ENCODE assay signal across 8 cellular contexts in genomic region chr11:78432058-78432515, GRCh38. TPM values are rescaled to one million over a fixed set of nuclear protein-coding genes. Genes with fewer than 3 reads are reported as not detected.
DNase-seq lines count a peak whose midpoint lies in the region; FAIRE-seq and TF ChIP-seq lines count a peak whose summit lies in the region.

No MANE protein-coding gene starts in this region.

- H3K27me3 ChIP-seq in esophagus muscularis mucosa = no peaks in the 10 kb centered on the region
- no peaks in the 10 kb centered on the region for H3K27me3 ChIP-seq in smooth muscle cell (ENCODE audit: low read depth)

- no peak for TF ChIP-seq POLR2A in esophagus muscularis mucosa (IDR thresholded peaks at IDR 0.05; ENCODE audit: low read depth)

- H3K4me3 ChIP-seq in esophagus muscularis mucosa = no peak overlapping the region
- H3K4me3 ChIP-seq in smooth muscle cell = no peak overlapping the region

- H3K9me3 ChIP-seq in esophagus muscularis mucosa = no peaks in the 10 kb centered on the region
- H3K9me3 ChIP-seq in smooth muscle cell (replicated peaks; ENCODE audit: low read depth) = no peaks in the 10 kb centered on the region

- H3K4me2 ChIP-seq in smooth muscle cell = no peak overlapping the region

- no peak overlapping the region for H2AFZ ChIP-seq in smooth muscle cell (ENCODE audit: low read depth)

- TF ChIP-seq EP300 in esophagus muscularis mucosa (IDR thresholded peaks at IDR 0.05) = no peak

- FAIRE-seq in frontal cortex (lab: Jason Lieb, UNC) = no peak

- H3K9ac ChIP-seq in smooth muscle cell (ENCODE audit: low read depth) = no peak overlapping the region

- DNase-seq in NCI-H146 (lab: John Stamatoyannopoulos, UW) = peak; percentile 29
- no peak for DNase-seq in NCI-H146 treated with DMSO at 0.1 percent for 48 hours (lab: John Stamatoyannopoulos, UW; ENCODE audit: unreplicated experiment)
- DNase-seq in MV-4-11 (lab: John Stamatoyannopoulos, UW) = peak; percentile 3
- DNase-seq in esophagus muscularis mucosa (ENCODE audit: extremely low spot score) = no peak
- DNase-seq in smooth muscle cell (lab: John Stamatoyannopoulos, UW; ENCODE audit: unreplicated experiment) = no peak
- DNase-seq in H4 (ENCODE audit: low spot score) = no peak
- DNase-seq in COLO829 (ENCODE audit: low spot score) = no peak
- DNase-seq in frontal cortex (ENCODE audit: low spot score in 2 of 2) = no peak

- intact Hi-C loops in esophagus muscularis mucosa (cut with DNase I) = no loop called here

- H3K36me3 ChIP-seq in esophagus muscularis mucosa (peaks cover 0 to 12% (median 0%) of the 10 kb centered on the region in 4 donors), smooth muscle cell (ENCODE audit: low read depth) (no peaks in the 10 kb centered on the region)

- H3K27ac ChIP-seq in esophagus muscularis mucosa (replicated peaks in 1 of 4) = no peak overlapping the region
- no peak overlapping the region for H3K27ac ChIP-seq in smooth muscle cell (ENCODE audit: low read depth)

- no peaks in the 10 kb centered on the region for H3F3A ChIP-seq in smooth muscle cell (ENCODE audit: low read depth)

- peaks cover 0 to 18% (median 7%) of the 10 kb centered on the region in 4 donors for H3K4me1 ChIP-seq in esophagus muscularis mucosa
- no peaks in the 10 kb centered on the region for H3K4me1 ChIP-seq in smooth muscle cell (ENCODE audit: low read depth)

- no peaks in the 10 kb centered on the region for H4K20me1 ChIP-seq in smooth muscle cell (ENCODE audit: low read depth)

- WGBS in esophagus muscularis mucosa = 77% methylated on average over 4 of the region's 4 CpGs
- 67% methylated on average over 4 of the region's 4 CpGs for WGBS in smooth muscle cell (ENCODE audit: low lambda C conversion rate)

- no peaks in the 10 kb centered on the region for H3K79me2 ChIP-seq in smooth muscle cell (ENCODE audit: low read depth)

- TF ChIP-seq CTCF in esophagus muscularis mucosa (IDR thresholded peaks at IDR 0.05) (peak; percentile 22 to 47 (median 33)), smooth muscle cell (IDR thresholded peaks at IDR 0.05; ENCODE audit: borderline replicate concordance, insufficient read depth, poor library complexity, severe bottlenecking) (peak; percentile 39)

RNA-seq across cellular contexts. Expression of gene GAB2, which starts 14.5 kb away (rescaled TPM):
- total RNA-seq in esophagus muscularis mucosa (10 to 100 TPM; 18.0 to 42.4 (median 26.0) TPM), smooth muscle cell (9.7 and 15.0 TPM in 2 replicates), frontal cortex (20.8 TPM)
- polyA plus RNA-seq in smooth muscle cell = 4.2 and 7.7 TPM in 2 replicates
- total RNA-seq in H4 (2014; rRNA removed; shearing (Covaris generic)) = 0.70 and 1.0 TPM in 2 replicates

Comparison
In these comparisons a context has a peak if more than half of its experiments do, and no peak if none do; other contexts are left out.
1. DNase-seq: peak in NCI-H146 (single experiment) and MV-4-11 (single experiment); none in NCI-H146 treated with DMSO at 0.1 percent for 48 hours (single experiment), esophagus muscularis mucosa (single experiment), smooth muscle cell (single experiment), H4 (single experiment), COLO829 (single experiment) and frontal cortex (0 of 2).